In the genomic region with DNA sequence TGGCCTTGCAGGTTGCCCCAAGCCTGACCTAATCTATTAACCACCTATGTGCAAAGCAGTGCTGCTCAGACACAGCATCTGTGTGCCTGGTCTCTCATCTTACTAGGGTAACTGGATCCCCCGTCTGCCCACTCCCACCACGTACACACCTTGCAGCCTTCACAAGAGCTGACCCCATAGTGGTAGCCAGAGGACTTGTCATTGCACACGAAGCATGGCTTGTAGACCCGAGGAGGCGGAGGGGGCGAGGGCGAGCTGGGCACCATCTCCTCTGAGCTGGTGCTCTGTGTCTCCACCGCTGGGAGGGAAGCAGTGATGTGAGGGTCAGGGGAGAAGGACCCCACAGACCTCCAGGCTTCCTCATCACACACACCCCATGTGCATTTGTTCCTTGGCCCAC, we compare ENCODE assay signal across 10 cellular contexts. TPM values are rescaled to one million over a fixed set of nuclear protein-coding genes. Genes with fewer than 3 reads are reported as not detected.
A peak's percentile ranks its signal among the peaks of the same experiment; 100 is the strongest.
DNase-seq lines count a peak whose midpoint lies in the region; ATAC-seq and TF ChIP-seq lines count a peak whose summit lies in the region.
"Had no signal": no experiment of that assay in that cellular context is flagged by ENCODE, and none has a peak within 500 bp of the region (broad histone marks: within the 10 kb centered on the region; RNA-seq: fewer than 3 reads in every experiment).

No MANE protein-coding gene starts in this region.

- peaks cover 40% of the 10 kb centered on the region for H3F3A ChIP-seq in GM23338 (replicated peaks; ENCODE audit: low read depth)

- peaks cover 4% of the 10 kb centered on the region; the same call in 1 of the 3 replicates for H3K9me3 Mint-ChIP-seq in GM23338
- H3K9me3 Mint-ChIP-seq in activated naive CD8-positive, alpha-beta T cell treated with anti-CD3 and anti-CD28 coated beads for 36 hours: no peaks in the 10 kb centered on the region
- H3K9me3 Mint-ChIP-seq in nephron: no peaks in the 10 kb centered on the region

- H2AFZ ChIP-seq in GM23338: no peak overlapping the region

- H3K79me2 ChIP-seq in GM23338 (replicated peaks; ENCODE audit: insufficient read depth): peaks cover 36% of the 10 kb centered on the region

- H3K9me2 ChIP-seq in GM23338 (ENCODE audit: insufficient read depth): no peaks in the 10 kb centered on the region

- H3K27me3 Mint-ChIP-seq in GM23338 (ENCODE audit: insufficient read depth, low read depth, poor library complexity): peaks cover 26% of the 10 kb centered on the region
- H3K27me3 Mint-ChIP-seq in activated naive CD8-positive, alpha-beta T cell treated with anti-CD3 and anti-CD28 coated beads for 36 hours: no peaks in the 10 kb centered on the region
- H3K27me3 Mint-ChIP-seq in nephron (ENCODE audit: low read depth): peaks cover 9% of the 10 kb centered on the region

- H3K4me3 Mint-ChIP-seq in GM23338 (peak overlapping the region; percentile 94; the same call in 2 of the 3 replicates), nephron (peak overlapping the region in 1 of 3 experiments; percentile 4)
- no peak overlapping the region for H3K4me3 Mint-ChIP-seq in activated naive CD8-positive, alpha-beta T cell treated with anti-CD3 and anti-CD28 coated beads for 36 hours

- peak overlapping the region; percentile 91 for H3K4me2 ChIP-seq in GM23338

- H3K36me3 ChIP-seq in GM23338 (ENCODE audit: insufficient read depth): peaks cover 20% of the 10 kb centered on the region

- H3K4me3 ChIP-seq in GM23338: peak overlapping the region; percentile 95; the same call in 1 of the 2 replicates
- H3K4me3 ChIP-seq: SJSA1 had no signal

- no peak for ATAC-seq in GM23338
- no peak for ATAC-seq in GM18861 (IDR thresholded peaks at IDR 0.05; ENCODE audit: unreplicated experiment)

- peaks cover 64% of the 10 kb centered on the region for H3K4me1 Mint-ChIP-seq in GM23338
- peaks cover 63% of the 10 kb centered on the region for H3K4me1 Mint-ChIP-seq in activated naive CD8-positive, alpha-beta T cell treated with anti-CD3 and anti-CD28 coated beads for 36 hours
- peaks cover 35% of the 10 kb centered on the region for H3K4me1 Mint-ChIP-seq in nephron

- H3K27ac Mint-ChIP-seq in GM23338 (peak overlapping the region; percentile 89), nephron (peak overlapping the region in 2 of 3 experiments; percentile 11 to 50)
- peak overlapping the region; percentile 96 for H3K27ac Mint-ChIP-seq in activated naive CD8-positive, alpha-beta T cell treated with anti-CD3 and anti-CD28 coated beads for 36 hours

- no peak for TF ChIP-seq CTCF in GM23338 (conservative IDR thresholded peaks at IDR 0.05; ENCODE audit: low read depth in 2 of 2)
- TF ChIP-seq CTCF in nephron (IDR thresholded peaks at IDR 0.05; ENCODE audit: unreplicated experiment in 3 of 3): no peak

- H3K4me1 ChIP-seq in GM23338 (ENCODE audit: insufficient read depth): peaks cover 50% of the 10 kb centered on the region

- DNase-seq in GM23338 (ENCODE audit: low spot score) (no peak), NCI-H1417 (lab: John Stamatoyannopoulos, UW) (no peak), retina (no peak)
- DNase-seq in activated naive CD8-positive, alpha-beta T cell treated with anti-CD3 and anti-CD28 coated beads for 36 hours: no peak
- DNase-seq: amniotic stem cell, NCI-H226 had no signal

- H3K36me3 Mint-ChIP-seq in GM23338 (ENCODE audit: low read depth) (peaks cover 53% of the 10 kb centered on the region), nephron (ENCODE audit: low read depth) (peaks cover 24% of the 10 kb centered on the region)
- H3K36me3 Mint-ChIP-seq in activated naive CD8-positive, alpha-beta T cell treated with anti-CD3 and anti-CD28 coated beads for 36 hours: peaks cover 22% of the 10 kb centered on the region

- peaks cover 12% of the 10 kb centered on the region for H3K27me3 ChIP-seq in GM23338 (ENCODE audit: insufficient read depth)
- H3K27me3 ChIP-seq: SJSA1 had no signal

- no peak overlapping the region for H3K27ac ChIP-seq in GM23338 (ENCODE audit: low read depth)
- H3K27ac ChIP-seq: SJSA1 had no signal

- peaks cover 13% of the 10 kb centered on the region for H4K20me1 ChIP-seq in GM23338 (replicated peaks; ENCODE audit: insufficient read depth)

TF ChIP-seq in GM23338, 12 proteins besides CTCF, POLR2A, EP300 and RAD21:
- TF ChIP-seq, protein P1, sequence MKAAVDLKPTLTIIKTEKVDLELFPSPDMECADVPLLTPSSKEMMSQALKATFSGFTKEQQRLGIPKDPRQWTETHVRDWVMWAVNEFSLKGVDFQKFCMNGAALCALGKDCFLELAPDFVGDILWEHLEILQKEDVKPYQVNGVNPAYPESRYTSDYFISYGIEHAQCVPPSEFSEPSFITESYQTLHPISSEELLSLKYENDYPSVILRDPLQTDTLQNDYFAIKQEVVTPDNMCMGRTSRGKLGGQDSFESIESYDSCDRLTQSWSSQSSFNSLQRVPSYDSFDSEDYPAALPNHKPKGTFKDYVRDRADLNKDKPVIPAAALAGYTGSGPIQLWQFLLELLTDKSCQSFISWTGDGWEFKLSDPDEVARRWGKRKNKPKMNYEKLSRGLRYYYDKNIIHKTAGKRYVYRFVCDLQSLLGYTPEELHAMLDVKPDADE (IDR thresholded peaks at IDR 0.05): no peak
- TF ChIP-seq POLR2AphosphoS5 (IDR thresholded peaks at IDR 0.05; ENCODE audit: low read depth): 0 out of 2 replicates have a peak, but pooled peaks have one; percentile 19

RNA-seq across cellular contexts. Expression of gene ITGB7, which starts 8.4 kb away (rescaled TPM):
- total RNA-seq in GM23338 (2014; rRNA removed; shearing (Covaris generic)): 0.39 TPM in 1 of 2 replicates, not detected in the other
- 0.32 and 0.43 TPM in 2 replicates for polyA plus RNA-seq in GM23338 (2016; fragmentation: Nextera tagmentation; extraction: Ambion mirVana)
- 100 to 1,000 TPM; 102 to 105 TPM for total RNA-seq in activated naive CD8-positive, alpha-beta T cell treated with anti-CD3 and anti-CD28 coated beads for 36 hours
- total RNA-seq: endothelial cell of umbilical vein had no signal

RNA-seq across cellular contexts. Expression of gene RARG, which starts 16.5 kb away (rescaled TPM):
- total RNA-seq in GM23338 (2014; rRNA removed; shearing (Covaris generic)): 39.3 and 50.2 TPM in 2 replicates
- 16.4 and 18.5 TPM in 2 replicates for polyA plus RNA-seq in GM23338 (2016; fragmentation: Nextera tagmentation; extraction: Ambion mirVana)
- 10 to 100 TPM; 22.7 to 26.0 TPM for total RNA-seq in activated naive CD8-positive, alpha-beta T cell treated with anti-CD3 and anti-CD28 coated beads for 36 hours

RNA-seq across cellular contexts. Expression of gene CSAD, which starts 34.8 kb away (rescaled TPM):
- total RNA-seq in GM23338 (2014; rRNA removed; shearing (Covaris generic)): 3.6 and 7.1 TPM in 2 replicates
- 3.1 and 3.2 TPM in 2 replicates for polyA plus RNA-seq in GM23338 (2016; fragmentation: Nextera tagmentation; extraction: Ambion mirVana)
- 10 to 100 TPM; 11.8 to 11.9 TPM for total RNA-seq in activated naive CD8-positive, alpha-beta T cell treated with anti-CD3 and anti-CD28 coated beads for 36 hours

RNA-seq across cellular contexts. Expression of gene ZNF740, which starts 35.0 kb away (rescaled TPM):
- 13.0 and 13.2 TPM in 2 replicates for total RNA-seq in GM23338 (2014; rRNA removed; shearing (Covaris generic))
- polyA plus RNA-seq in GM23338 (2016; fragmentation: Nextera tagmentation; extraction: Ambion mirVana): 1.3 and 2.6 TPM in 2 replicates
- 10 to 100 TPM; 34.9 to 42.8 TPM for total RNA-seq in activated naive CD8-positive, alpha-beta T cell treated with anti-CD3 and anti-CD28 coated beads for 36 hours

RNA-seq across cellular contexts. Expression of gene ESPL1, which starts 52.6 kb away (rescaled TPM):
- total RNA-seq in GM23338 (2014; rRNA removed; shearing (Covaris generic)): 39.6 and 56.5 TPM in 2 replicates
- 12.7 and 13.2 TPM in 2 replicates for polyA plus RNA-seq in GM23338 (2016; fragmentation: Nextera tagmentation; extraction: Ambion mirVana)
- total RNA-seq in activated naive CD8-positive, alpha-beta T cell treated with anti-CD3 and anti-CD28 coated beads for 36 hours: 10 to 100 TPM; 66.3 to 67.7 TPM

Comparison
In these comparisons a context has a peak if more than half of its experiments do, and no peak if none do; other contexts are left out.
1. H3K27ac Mint-ChIP-seq: peak in every context shown above with its lines; median percentile 96 in activated naive CD8-positive, alpha-beta T cell treated with anti-CD3 and anti-CD28 coated beads for 36 hours; 89 in GM23338; 30 in nephron.
2. RNA of gene ITGB7, which starts 8.4 kb away (total RNA-seq): 102 to 105 TPM in activated naive CD8-positive, alpha-beta T cell treated with anti-CD3 and anti-CD28 coated beads for 36 hours; 0.39 TPM in GM23338; every median in the first group is over 10 times any median in the second.